In genomic region chr6:28280595-28281287, GRCh38 we compare ENCODE assay signal across 8 cellular contexts. TPM values are rescaled to one million over a fixed set of nuclear protein-coding genes. Genes with fewer than 3 reads are reported as not detected.
DNase-seq lines count a peak whose midpoint lies in the region; ATAC-seq, FAIRE-seq and TF ChIP-seq lines count a peak whose summit lies in the region.

No MANE protein-coding gene starts in this region.

- TF ChIP-seq RAD21 in HepG2 (CRISPR knock-in tag; IDR thresholded peaks at IDR 0.05): no peak

- FAIRE-seq in HepG2 (lab: Jason Lieb, UNC): no peak

- H3K9me3 ChIP-seq in HepG2 (ENCODE audit: low read length) (no peaks in the 10 kb centered on the region), thyroid gland (no peaks in the 10 kb centered on the region)

- peaks cover 5 to 26% of the 10 kb centered on the region in 2 experiments for H3K36me3 ChIP-seq in HepG2 (replicated peaks in 1 of 2; ENCODE audit: control insufficient read depth in 1 of 2, insufficient read depth in 2 of 2, low read length in 2 of 2)
- H3K36me3 ChIP-seq in thyroid gland: peaks cover 12 to 13% of the 10 kb centered on the region in 2 donors

- H2AFZ ChIP-seq in HepG2 (ENCODE audit: low read length): peak overlapping the region; percentile 65

- intact Hi-C loops in HepG2 (cut with micrococcal nuclease; ENCODE audit: unreplicated experiment) (loop anchor here (1.0 to 5.0 kb wide), 6 partner anchors 28 to 144 kb away; partner anchors contain the start of genes ZKSCAN4 and ZSCAN9), thyroid gland (cut with DNase I) (no loop called here), sciatic nerve (cut with DNase I) (no loop called here)

- peak overlapping the region; percentile 76 for H3K9ac ChIP-seq in HepG2 (ENCODE audit: insufficient read depth, low read depth, low read length)

- peaks cover 5% of the 10 kb centered on the region for H3K79me2 ChIP-seq in HepG2 (ENCODE audit: insufficient read depth, low read length)

- TF ChIP-seq EP300 in HepG2 (IDR thresholded peaks at IDR 0.05; ENCODE audit: low read depth in 2 of 2, low read length in 2 of 2) (no peak), HepG2 (CRISPR knock-in tag; IDR thresholded peaks at IDR 0.05; ENCODE audit: borderline replicate concordance) (no peak)

- H3K4me3 ChIP-seq in HepG2 (replicated peaks in 1 of 3; ENCODE audit: insufficient read depth in 1 of 3, low read depth in 2 of 3, low read length in 3 of 3) (peak overlapping the region; percentile 79 to 94 (median 89)), thyroid gland (replicated peaks in 1 of 3) (peak overlapping the region in 2 of 3 donors; percentile 48 to 59)

- H3K4me2 ChIP-seq in HepG2 (ENCODE audit: low read depth, low read length): peak overlapping the region; percentile 80

- H4K20me1 ChIP-seq in HepG2 (ENCODE audit: insufficient read depth, low read length): no peaks in the 10 kb centered on the region

- in situ Hi-C loops in HepG2 (cut with HindIII; ENCODE audit: extremely low pct_ligation_motif_present, low pct_unique_long_range_greater_than_20kb): no loop called here

- CTCF ChIA-PET in HepG2 (lab: Yijun Ruan, JAX; ENCODE audit: low intra/inter-chr PET ratio, low total read pairs): interaction anchor here (1.1 kb wide), 1 partner anchor 75 kb away, joined by 3 read pairs; no protein-coding TSS in a partner anchor

- H3K9me3 Mint-ChIP-seq in activated T-cell treated with anti-CD3 and anti-CD28 coated beads, Interleukin-2, amount 50 U/mL, for 24 hours: peaks cover 20% of the 10 kb centered on the region
- no peaks in the 10 kb centered on the region for H3K9me3 Mint-ChIP-seq in activated naive CD8-positive, alpha-beta T cell treated with anti-CD3 and anti-CD28 coated beads, Interleukin-2, amount 10 ng/mL, durations not matched to agents 7 days and 5 days

- H3K27me3 ChIP-seq in HepG2 (ENCODE audit: control insufficient read depth in 1 of 2, insufficient read depth in 2 of 2, low read length in 2 of 2): no peaks in the 10 kb centered on the region; a peak in 1 of 5 replicates
- H3K27me3 ChIP-seq in thyroid gland: no peaks in the 10 kb centered on the region

- no peak overlapping the region for H3K27ac Mint-ChIP-seq in activated T-cell treated with anti-CD3 and anti-CD28 coated beads, Interleukin-2, amount 50 U/mL, for 24 hours
- no peak overlapping the region for H3K27ac Mint-ChIP-seq in activated naive CD8-positive, alpha-beta T cell treated with anti-CD3 and anti-CD28 coated beads, Interleukin-2, amount 10 ng/mL, durations not matched to agents 7 days and 5 days

- H3K36me3 Mint-ChIP-seq in activated T-cell treated with anti-CD3 and anti-CD28 coated beads, Interleukin-2, amount 50 U/mL, for 24 hours (ENCODE audit: low read depth): peaks cover 43% of the 10 kb centered on the region
- peaks cover 21% of the 10 kb centered on the region for H3K36me3 Mint-ChIP-seq in activated naive CD8-positive, alpha-beta T cell treated with anti-CD3 and anti-CD28 coated beads, Interleukin-2, amount 10 ng/mL, durations not matched to agents 7 days and 5 days

- BruUV-seq in HepG2 (replicated peaks; lab: Mats Ljungman, UMichigan): no TSS peak

- H3K4me1 ChIP-seq in HepG2 (ENCODE audit: insufficient read depth, low read length): peaks cover 16% of the 10 kb centered on the region
- peaks cover 0 to 5% of the 10 kb centered on the region in 2 donors for H3K4me1 ChIP-seq in thyroid gland

- H3K4me3 Mint-ChIP-seq in activated T-cell treated with anti-CD3 and anti-CD28 coated beads, Interleukin-2, amount 50 U/mL, for 24 hours: peak overlapping the region; percentile 82
- H3K4me3 Mint-ChIP-seq in activated naive CD8-positive, alpha-beta T cell treated with anti-CD3 and anti-CD28 coated beads, Interleukin-2, amount 10 ng/mL, durations not matched to agents 7 days and 5 days: peak overlapping the region; percentile 89

- peaks cover 44% of the 10 kb centered on the region for H3K27me3 Mint-ChIP-seq in activated T-cell treated with anti-CD3 and anti-CD28 coated beads, Interleukin-2, amount 50 U/mL, for 24 hours
- peaks cover 5% of the 10 kb centered on the region for H3K27me3 Mint-ChIP-seq in activated naive CD8-positive, alpha-beta T cell treated with anti-CD3 and anti-CD28 coated beads, Interleukin-2, amount 10 ng/mL, durations not matched to agents 7 days and 5 days

- TF ChIP-seq CTCF in HepG2 (CRISPR knock-in tag; IDR thresholded peaks at IDR 0.05) (no peak), thyroid gland (IDR thresholded peaks at IDR 0.05) (no peak)

- no peak for DNase-seq in activated T-cell treated with anti-CD3 and anti-CD28 coated beads, Interleukin-2, amount 50 U/mL, for 24 hours
- no peak for DNase-seq in activated T-cell treated with anti-CD3 and anti-CD28 coated beads, Interleukin-2, amount 50 U/mL, for 48 hours
- DNase-seq in activated naive CD8-positive, alpha-beta T cell treated with anti-CD3 and anti-CD28 coated beads, Interleukin-2, amount 10 ng/mL, durations not matched to agents 7 days and 5 days: no peak
- DNase-seq in HepG2 (ENCODE audit: low spot score): no peak
- no peak for DNase-seq in thyroid gland
- no peak for DNase-seq in sciatic nerve (ENCODE audit: low spot score)
- DNase-seq in ureter (ENCODE audit: low spot score): no peak

- H3K27ac ChIP-seq in HepG2 (ENCODE audit: extremely low read length, insufficient read depth, low read length) (no peak overlapping the region), thyroid gland (no peak overlapping the region)

- ATAC-seq in activated naive CD8-positive, alpha-beta T cell treated with anti-CD3 and anti-CD28 coated beads, Interleukin-2, amount 10 ng/mL, durations not matched to agents 7 days and 5 days (ENCODE audit: low read depth): no peak
- ATAC-seq in HepG2: no peak
- ATAC-seq in GM18867 (IDR thresholded peaks at IDR 0.05; ENCODE audit: unreplicated experiment): no peak
- ATAC-seq in sciatic nerve: no peak

- TF ChIP-seq POLR2A in HepG2 (IDR thresholded peaks at IDR 0.05; ENCODE audit: insufficient read depth in 1 of 2, low read depth in 2 of 2, low read length in 2 of 2) (no peak), thyroid gland (IDR thresholded peaks at IDR 0.05) (no peak)

- H3K4me1 Mint-ChIP-seq in activated T-cell treated with anti-CD3 and anti-CD28 coated beads, Interleukin-2, amount 50 U/mL, for 24 hours (ENCODE audit: low read depth): peaks cover 11% of the 10 kb centered on the region
- H3K4me1 Mint-ChIP-seq in activated naive CD8-positive, alpha-beta T cell treated with anti-CD3 and anti-CD28 coated beads, Interleukin-2, amount 10 ng/mL, durations not matched to agents 7 days and 5 days: peaks cover 15% of the 10 kb centered on the region

- 45% methylated on average over 3 of the region's 3 CpGs for WGBS in HepG2 (ENCODE audit: low lambda C conversion rate)
- 45 to 57% methylated on average over 3 of the region's 3 CpGs for WGBS in thyroid gland, 2 donors

- POLR2A ChIA-PET in activated naive CD8-positive, alpha-beta T cell treated with anti-CD3 and anti-CD28 coated beads, Interleukin-2, amount 10 ng/mL, durations not matched to agents 7 days and 5 days (lab: Charles Lee): interaction anchor here (0.9 to 3.6 kb wide), 4 partner anchors 9 to 139 kb away, joined by 3 to 17 read pairs (median 4); partner anchors contain the start of genes ZKSCAN4, ZKSCAN8 and ZSCAN26
- POLR2A ChIA-PET in HepG2 (lab: Yijun Ruan, JAX): interaction anchor here (0.9 to 3.2 kb wide), 14 partner anchors 10 to 143 kb away, joined by 3 to 42 read pairs (median 5); partner anchors contain the start of genes ZKSCAN3, ZKSCAN4, ZKSCAN8 and ZSCAN26

RNA-seq across cellular contexts. Expression of gene PGBD1, which starts 0.6 kb away (rescaled TPM):
- 1 to 10 TPM; 3.4 to 3.9 TPM for total RNA-seq in activated naive CD8-positive, alpha-beta T cell treated with anti-CD3 and anti-CD28 coated beads, Interleukin-2, amount 10 ng/mL, durations not matched to agents 7 days and 5 days
- 6.9 and 8.5 TPM in 2 replicates for total RNA-seq in HepG2 (2016; rRNA removed; fragmentation: Illumina TruSeq; extraction: Trizol)
- total RNA-seq in HepG2 (2016; cell fraction: cytosol; rRNA removed; fragmentation: Illumina TruSeq; extraction: Trizol; ENCODE audit: low read depth): 1.3 and 1.9 TPM in 2 replicates
- total RNA-seq in HepG2 (2016; cell fraction: insoluble cytoplasmic fraction; rRNA removed; fragmentation: Illumina TruSeq; extraction: Trizol): 7.2 and 8.1 TPM in 2 replicates
- 3.5 and 4.3 TPM in 2 replicates for total RNA-seq in HepG2 (2016; cell fraction: membrane; rRNA removed; fragmentation: Illumina TruSeq; extraction: Trizol)
- total RNA-seq in HepG2 (2016; cell fraction: nucleus; rRNA removed; fragmentation: Illumina TruSeq; extraction: Trizol): 6.9 and 7.1 TPM in 2 replicates
- polyA plus RNA-seq in HepG2 (2011; rRNA removed): 3.6 and 4.3 TPM in 2 replicates
- 1.8 and 2.8 TPM in 2 replicates for polyA plus RNA-seq in HepG2 (2011; cell fraction: cytosol; rRNA removed)
- 4.7 and 6.6 TPM in 2 replicates for polyA plus RNA-seq in HepG2 (2011; cell fraction: nucleus; rRNA removed)
- polyA plus RNA-seq in HepG2 (2012): 3.9 and 4.6 TPM in 2 replicates
- polyA plus RNA-seq in HepG2 (2016; cell fraction: cytosol; fragmentation: Illumina TruSeq; extraction: Trizol; ENCODE audit: low read depth): 1.0 and 1.2 TPM in 2 replicates
- polyA plus RNA-seq in HepG2 (2016; cell fraction: insoluble cytoplasmic fraction; fragmentation: Illumina TruSeq; extraction: Trizol; ENCODE audit: low read depth): 5.7 and 6.1 TPM in 2 replicates
- 2.3 and 2.4 TPM in 2 replicates for polyA plus RNA-seq in HepG2 (2016; cell fraction: membrane; fragmentation: Illumina TruSeq; extraction: Trizol; ENCODE audit: low read depth)
- polyA plus RNA-seq in HepG2 (2016; cell fraction: nucleus; fragmentation: Illumina TruSeq; extraction: Trizol; ENCODE audit: insufficient read depth, low read depth): 10.1 and 10.5 TPM in 2 replicates
- polyA minus RNA-seq in HepG2 (2011; rRNA and poly(A)+ RNA removed; ENCODE audit: low replicate concordance): 2.1 and 5.3 TPM in 2 replicates
- polyA minus RNA-seq in HepG2 (2011; cell fraction: cytosol; rRNA and poly(A)+ RNA removed): 1.4 and 2.2 TPM in 2 replicates
- 6.2 and 8.1 TPM in 2 replicates for polyA minus RNA-seq in HepG2 (2011; cell fraction: nucleus; rRNA and poly(A)+ RNA removed)
- total RNA-seq in thyroid gland: 1 to 10 TPM; 1.4 to 5.4 (median 4.1) TPM
- 4.9 TPM for total RNA-seq in sciatic nerve
- 3.1 TPM for total RNA-seq in ureter

RNA-seq across cellular contexts. Expression of gene ZSCAN26, which starts 13.8 kb away (rescaled TPM):
- total RNA-seq in activated naive CD8-positive, alpha-beta T cell treated with anti-CD3 and anti-CD28 coated beads, Interleukin-2, amount 10 ng/mL, durations not matched to agents 7 days and 5 days: 10 to 100 TPM; 13.1 to 14.5 TPM
- total RNA-seq in HepG2 (2016; rRNA removed; fragmentation: Illumina TruSeq; extraction: Trizol): 15.6 and 18.5 TPM in 2 replicates
- total RNA-seq in HepG2 (2016; cell fraction: cytosol; rRNA removed; fragmentation: Illumina TruSeq; extraction: Trizol; ENCODE audit: low read depth): 7.2 and 8.7 TPM in 2 replicates
- 15.7 and 18.1 TPM in 2 replicates for total RNA-seq in HepG2 (2016; cell fraction: insoluble cytoplasmic fraction; rRNA removed; fragmentation: Illumina TruSeq; extraction: Trizol)
- total RNA-seq in HepG2 (2016; cell fraction: membrane; rRNA removed; fragmentation: Illumina TruSeq; extraction: Trizol): 10.3 and 13.0 TPM in 2 replicates
- 15.2 and 17.4 TPM in 2 replicates for total RNA-seq in HepG2 (2016; cell fraction: nucleus; rRNA removed; fragmentation: Illumina TruSeq; extraction: Trizol)
- 12.0 and 13.4 TPM in 2 replicates for polyA plus RNA-seq in HepG2 (2011; rRNA removed)
- polyA plus RNA-seq in HepG2 (2011; cell fraction: cytosol; rRNA removed): 4.9 and 6.6 TPM in 2 replicates
- 22.8 and 33.1 TPM in 2 replicates for polyA plus RNA-seq in HepG2 (2011; cell fraction: nucleus; rRNA removed)
- 10.5 and 11.0 TPM in 2 replicates for polyA plus RNA-seq in HepG2 (2012)
- polyA plus RNA-seq in HepG2 (2016; cell fraction: cytosol; fragmentation: Illumina TruSeq; extraction: Trizol; ENCODE audit: low read depth): 1.5 and 1.9 TPM in 2 replicates
- polyA plus RNA-seq in HepG2 (2016; cell fraction: insoluble cytoplasmic fraction; fragmentation: Illumina TruSeq; extraction: Trizol; ENCODE audit: low read depth): 12.7 and 14.4 TPM in 2 replicates
- polyA plus RNA-seq in HepG2 (2016; cell fraction: membrane; fragmentation: Illumina TruSeq; extraction: Trizol; ENCODE audit: low read depth): 3.2 and 3.7 TPM in 2 replicates
- polyA plus RNA-seq in HepG2 (2016; cell fraction: nucleus; fragmentation: Illumina TruSeq; extraction: Trizol; ENCODE audit: insufficient read depth, low read depth): 22.0 and 24.8 TPM in 2 replicates
- polyA minus RNA-seq in HepG2 (2011; rRNA and poly(A)+ RNA removed; ENCODE audit: low replicate concordance): 6.9 and 9.7 TPM in 2 replicates
- 4.6 TPM in 2 replicates for polyA minus RNA-seq in HepG2 (2011; cell fraction: cytosol; rRNA and poly(A)+ RNA removed)
- polyA minus RNA-seq in HepG2 (2011; cell fraction: nucleus; rRNA and poly(A)+ RNA removed): 28.1 and 38.9 TPM in 2 replicates
- total RNA-seq in thyroid gland: 10 to 100 TPM; 20.9 to 41.2 (median 36.2) TPM
- 19.3 TPM for total RNA-seq in sciatic nerve
- total RNA-seq in ureter: 16.9 TPM

RNA-seq across cellular contexts. Expression of gene NKAPL, which starts 21.6 kb away (rescaled TPM):
- not detected for total RNA-seq in activated naive CD8-positive, alpha-beta T cell treated with anti-CD3 and anti-CD28 coated beads, Interleukin-2, amount 10 ng/mL, durations not matched to agents 7 days and 5 days
- total RNA-seq in HepG2 (2016; rRNA removed; fragmentation: Illumina TruSeq; extraction: Trizol): not detected in 2 replicates
- total RNA-seq in HepG2 (2016; cell fraction: cytosol; rRNA removed; fragmentation: Illumina TruSeq; extraction: Trizol; ENCODE audit: low read depth): not detected in 2 replicates
- total RNA-seq in HepG2 (2016; cell fraction: insoluble cytoplasmic fraction; rRNA removed; fragmentation: Illumina TruSeq; extraction: Trizol): not detected in 2 replicates
- not detected in 2 replicates for total RNA-seq in HepG2 (2016; cell fraction: membrane; rRNA removed; fragmentation: Illumina TruSeq; extraction: Trizol)
- 0.31 TPM in 1 of 2 replicates, not detected in the other for total RNA-seq in HepG2 (2016; cell fraction: nucleus; rRNA removed; fragmentation: Illumina TruSeq; extraction: Trizol)
- not detected in 2 replicates for polyA plus RNA-seq in HepG2 (2011; rRNA removed)
- not detected in 2 replicates for polyA plus RNA-seq in HepG2 (2011; cell fraction: cytosol; rRNA removed)
- polyA plus RNA-seq in HepG2 (2011; cell fraction: nucleus; rRNA removed): not detected in 2 replicates
- not detected in 2 replicates for polyA plus RNA-seq in HepG2 (2012)
- not detected in 2 replicates for polyA plus RNA-seq in HepG2 (2016; cell fraction: cytosol; fragmentation: Illumina TruSeq; extraction: Trizol; ENCODE audit: low read depth)
- polyA plus RNA-seq in HepG2 (2016; cell fraction: insoluble cytoplasmic fraction; fragmentation: Illumina TruSeq; extraction: Trizol; ENCODE audit: low read depth): not detected in 2 replicates
- not detected in 2 replicates for polyA plus RNA-seq in HepG2 (2016; cell fraction: membrane; fragmentation: Illumina TruSeq; extraction: Trizol; ENCODE audit: low read depth)
- not detected in 2 replicates for polyA plus RNA-seq in HepG2 (2016; cell fraction: nucleus; fragmentation: Illumina TruSeq; extraction: Trizol; ENCODE audit: insufficient read depth, low read depth)
- polyA minus RNA-seq in HepG2 (2011; rRNA and poly(A)+ RNA removed; ENCODE audit: low replicate concordance): not detected in 2 replicates
- not detected in 2 replicates for polyA minus RNA-seq in HepG2 (2011; cell fraction: cytosol; rRNA and poly(A)+ RNA removed)
- polyA minus RNA-seq in HepG2 (2011; cell fraction: nucleus; rRNA and poly(A)+ RNA removed): not detected in 2 replicates
- total RNA-seq in thyroid gland: under 1 TPM in 3 of 4 donors, not detected in 1; 0.67 to 0.68 (median 0.67) TPM
- 2.9 TPM for total RNA-seq in sciatic nerve
- 1.4 TPM for total RNA-seq in ureter

RNA-seq across cellular contexts. Expression of gene ZKSCAN4, which starts 28.7 kb away (rescaled TPM):
- 10 to 100 TPM; 10.5 to 11.3 TPM for total RNA-seq in activated naive CD8-positive, alpha-beta T cell treated with anti-CD3 and anti-CD28 coated beads, Interleukin-2, amount 10 ng/mL, durations not matched to agents 7 days and 5 days
- total RNA-seq in HepG2 (2016; rRNA removed; fragmentation: Illumina TruSeq; extraction: Trizol) (7.8 and 10.2 TPM in 2 replicates), thyroid gland (1 to 10 TPM; 4.4 to 5.9 (median 5.2) TPM), sciatic nerve (5.4 TPM), ureter (6.2 TPM)
- 1.4 and 1.6 TPM in 2 replicates for total RNA-seq in HepG2 (2016; cell fraction: cytosol; rRNA removed; fragmentation: Illumina TruSeq; extraction: Trizol; ENCODE audit: low read depth)
- total RNA-seq in HepG2 (2016; cell fraction: insoluble cytoplasmic fraction; rRNA removed; fragmentation: Illumina TruSeq; extraction: Trizol): 7.5 and 9.4 TPM in 2 replicates
- 3.7 and 5.5 TPM in 2 replicates for total RNA-seq in HepG2 (2016; cell fraction: membrane; rRNA removed; fragmentation: Illumina TruSeq; extraction: Trizol)
- total RNA-seq in HepG2 (2016; cell fraction: nucleus; rRNA removed; fragmentation: Illumina TruSeq; extraction: Trizol): 6.4 and 6.9 TPM in 2 replicates
- 2.9 and 3.4 TPM in 2 replicates for polyA plus RNA-seq in HepG2 (2011; rRNA removed)
- 2.1 and 2.6 TPM in 2 replicates for polyA plus RNA-seq in HepG2 (2011; cell fraction: cytosol; rRNA removed)
- 3.2 and 3.7 TPM in 2 replicates for polyA plus RNA-seq in HepG2 (2011; cell fraction: nucleus; rRNA removed)
- polyA plus RNA-seq in HepG2 (2012): 4.0 and 4.1 TPM in 2 replicates
- polyA plus RNA-seq in HepG2 (2016; cell fraction: cytosol; fragmentation: Illumina TruSeq; extraction: Trizol; ENCODE audit: low read depth): 0.36 and 0.46 TPM in 2 replicates
- polyA plus RNA-seq in HepG2 (2016; cell fraction: insoluble cytoplasmic fraction; fragmentation: Illumina TruSeq; extraction: Trizol; ENCODE audit: low read depth): 5.8 and 6.2 TPM in 2 replicates
- 1.1 TPM in 2 replicates for polyA plus RNA-seq in HepG2 (2016; cell fraction: membrane; fragmentation: Illumina TruSeq; extraction: Trizol; ENCODE audit: low read depth)
- 10.0 and 10.9 TPM in 2 replicates for polyA plus RNA-seq in HepG2 (2016; cell fraction: nucleus; fragmentation: Illumina TruSeq; extraction: Trizol; ENCODE audit: insufficient read depth, low read depth)
- 2.8 and 4.2 TPM in 2 replicates for polyA minus RNA-seq in HepG2 (2011; rRNA and poly(A)+ RNA removed; ENCODE audit: low replicate concordance)
- 2.3 and 3.3 TPM in 2 replicates for polyA minus RNA-seq in HepG2 (2011; cell fraction: cytosol; rRNA and poly(A)+ RNA removed)
- 4.1 and 6.6 TPM in 2 replicates for polyA minus RNA-seq in HepG2 (2011; cell fraction: nucleus; rRNA and poly(A)+ RNA removed)

RNA-seq across cellular contexts. Expression of gene ZSCAN31, which starts 55.2 kb away (rescaled TPM):
- 1 to 10 TPM; 1.9 to 2.0 TPM for total RNA-seq in activated naive CD8-positive, alpha-beta T cell treated with anti-CD3 and anti-CD28 coated beads, Interleukin-2, amount 10 ng/mL, durations not matched to agents 7 days and 5 days
- total RNA-seq in HepG2 (2016; rRNA removed; fragmentation: Illumina TruSeq; extraction: Trizol) (6.2 and 7.2 TPM in 2 replicates), thyroid gland (10 to 100 TPM; 17.2 to 70.1 (median 57.5) TPM), sciatic nerve (17.4 TPM), ureter (13.9 TPM)
- 3.0 and 3.6 TPM in 2 replicates for total RNA-seq in HepG2 (2016; cell fraction: cytosol; rRNA removed; fragmentation: Illumina TruSeq; extraction: Trizol; ENCODE audit: low read depth)
- total RNA-seq in HepG2 (2016; cell fraction: insoluble cytoplasmic fraction; rRNA removed; fragmentation: Illumina TruSeq; extraction: Trizol): 7.3 and 8.3 TPM in 2 replicates
- 6.2 and 10.2 TPM in 2 replicates for total RNA-seq in HepG2 (2016; cell fraction: membrane; rRNA removed; fragmentation: Illumina TruSeq; extraction: Trizol)
- total RNA-seq in HepG2 (2016; cell fraction: nucleus; rRNA removed; fragmentation: Illumina TruSeq; extraction: Trizol): 4.9 and 6.5 TPM in 2 replicates
- 3.6 and 5.3 TPM in 2 replicates for polyA plus RNA-seq in HepG2 (2011; rRNA removed)
- polyA plus RNA-seq in HepG2 (2011; cell fraction: cytosol; rRNA removed): 2.6 and 3.6 TPM in 2 replicates
- 3.9 and 4.9 TPM in 2 replicates for polyA plus RNA-seq in HepG2 (2011; cell fraction: nucleus; rRNA removed)
- polyA plus RNA-seq in HepG2 (2012): 4.8 and 4.9 TPM in 2 replicates
- polyA plus RNA-seq in HepG2 (2016; cell fraction: cytosol; fragmentation: Illumina TruSeq; extraction: Trizol; ENCODE audit: low read depth): 1.6 and 2.0 TPM in 2 replicates
- 5.7 TPM in 2 replicates for polyA plus RNA-seq in HepG2 (2016; cell fraction: insoluble cytoplasmic fraction; fragmentation: Illumina TruSeq; extraction: Trizol; ENCODE audit: low read depth)
- 2.2 and 2.3 TPM in 2 replicates for polyA plus RNA-seq in HepG2 (2016; cell fraction: membrane; fragmentation: Illumina TruSeq; extraction: Trizol; ENCODE audit: low read depth)
- 4.4 and 7.8 TPM in 2 replicates for polyA plus RNA-seq in HepG2 (2016; cell fraction: nucleus; fragmentation: Illumina TruSeq; extraction: Trizol; ENCODE audit: insufficient read depth, low read depth)
- polyA minus RNA-seq in HepG2 (2011; rRNA and poly(A)+ RNA removed; ENCODE audit: low replicate concordance): 7.2 and 8.6 TPM in 2 replicates
- polyA minus RNA-seq in HepG2 (2011; cell fraction: cytosol; rRNA and poly(A)+ RNA removed): 5.3 and 5.4 TPM in 2 replicates
- 7.1 and 8.2 TPM in 2 replicates for polyA minus RNA-seq in HepG2 (2011; cell fraction: nucleus; rRNA and poly(A)+ RNA removed)
